In the genomic region with DNA sequence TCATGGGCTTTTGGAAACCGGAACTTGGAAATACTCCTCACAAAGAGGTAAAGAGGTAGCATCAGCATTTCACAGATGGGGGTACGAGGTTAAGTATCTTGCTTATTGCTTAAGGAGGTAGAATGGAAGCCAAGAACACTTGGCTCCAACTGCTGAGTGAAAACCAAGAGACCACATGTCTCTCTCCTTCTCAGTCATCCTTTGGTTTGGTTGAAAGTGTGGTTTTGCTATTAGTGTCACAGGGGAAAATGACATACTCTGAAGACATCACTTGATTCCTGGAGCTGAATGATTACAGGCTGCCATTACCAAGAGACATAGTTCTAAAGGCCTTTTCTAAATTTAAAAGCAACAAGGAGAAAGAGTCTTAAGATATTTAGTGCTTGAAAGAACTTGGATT, we compare ENCODE assay signal across 12 cellular contexts. TPM values are rescaled to one million over a fixed set of nuclear protein-coding genes. Genes with fewer than 3 reads are reported as not detected.
DNase-seq lines count a peak whose midpoint lies in the region; ATAC-seq and TF ChIP-seq lines count a peak whose summit lies in the region.
"Had no signal": no experiment of that assay in that cellular context is flagged by ENCODE, and none has a peak within 500 bp of the region (broad histone marks: within the 10 kb centered on the region; RNA-seq: fewer than 3 reads in every experiment).

No MANE protein-coding gene starts in this region.

- H3K9me3 ChIP-seq in smooth muscle cell (replicated peaks; ENCODE audit: low read depth) = no peaks in the 10 kb centered on the region
- H3K9me3 ChIP-seq: A549 had no signal

- H3K4me1 Mint-ChIP-seq in activated CD4-positive, alpha-beta T cell treated with anti-CD3 and anti-CD28 coated beads, Interleukin-2, amount 10 ng/mL, durations not matched to agents 24 days and 14 days = peaks cover 10% of the 10 kb centered on the region
- H3K4me1 Mint-ChIP-seq in activated T-cell treated with anti-CD3 and anti-CD28 coated beads, Interleukin-2, amount 50 U/mL, for 72 hours (ENCODE audit: low read depth) = peaks cover 26% of the 10 kb centered on the region
- H3K4me1 Mint-ChIP-seq: activated naive CD4-positive, alpha-beta T cell treated with anti-CD3 and anti-CD28 coated beads, Interleukin-2, amount 50 U/mL, for 24 hours had no signal

- intact Hi-C loops in activated CD4-positive, alpha-beta T cell treated with anti-CD3 and anti-CD28 coated beads, Interleukin-2, amount 10 ng/mL, durations not matched to agents 24 days and 14 days (cut with micrococcal nuclease) = loop anchor here (5.0 kb wide), 1 partner anchor 402 kb away; no protein-coding TSS in a partner anchor

- H3K27me3 ChIP-seq in smooth muscle cell (ENCODE audit: low read depth) = no peaks in the 10 kb centered on the region

- H3K9me3 Mint-ChIP-seq in activated CD4-positive, alpha-beta T cell treated with anti-CD3 and anti-CD28 coated beads, Interleukin-2, amount 10 ng/mL, durations not matched to agents 24 days and 14 days = peaks cover 4% of the 10 kb centered on the region
- no peaks in the 10 kb centered on the region for H3K9me3 Mint-ChIP-seq in activated T-cell treated with anti-CD3 and anti-CD28 coated beads, Interleukin-2, amount 50 U/mL, for 72 hours
- H3K9me3 Mint-ChIP-seq: activated naive CD4-positive, alpha-beta T cell treated with anti-CD3 and anti-CD28 coated beads, Interleukin-2, amount 50 U/mL, for 24 hours had no signal

- peak overlapping the region; percentile 22 for H3K27ac ChIP-seq in smooth muscle cell (ENCODE audit: low read depth)
- H3K27ac ChIP-seq: A549, HL-60 had no signal

- no peak overlapping the region for H3K4me3 ChIP-seq in smooth muscle cell
- H3K4me3 ChIP-seq: A549 had no signal

- H3K4me1 ChIP-seq in smooth muscle cell (ENCODE audit: low read depth) = peaks cover 6% of the 10 kb centered on the region

- H3F3A ChIP-seq in smooth muscle cell (ENCODE audit: low read depth) = peaks cover 4% of the 10 kb centered on the region

- H3K4me3 Mint-ChIP-seq in activated CD4-positive, alpha-beta T cell treated with anti-CD3 and anti-CD28 coated beads, Interleukin-2, amount 10 ng/mL, durations not matched to agents 24 days and 14 days = no peak overlapping the region
- H3K4me3 Mint-ChIP-seq in activated T-cell treated with anti-CD3 and anti-CD28 coated beads, Interleukin-2, amount 50 U/mL, for 72 hours = peak overlapping the region; percentile 11 to 14
- H3K4me3 Mint-ChIP-seq: activated naive CD4-positive, alpha-beta T cell treated with anti-CD3 and anti-CD28 coated beads, Interleukin-2, amount 50 U/mL, for 24 hours had no signal

- H3K36me3 Mint-ChIP-seq in activated CD4-positive, alpha-beta T cell treated with anti-CD3 and anti-CD28 coated beads, Interleukin-2, amount 10 ng/mL, durations not matched to agents 24 days and 14 days (ENCODE audit: low read depth) = no peaks in the 10 kb centered on the region
- no peaks in the 10 kb centered on the region for H3K36me3 Mint-ChIP-seq in activated T-cell treated with anti-CD3 and anti-CD28 coated beads, Interleukin-2, amount 50 U/mL, for 72 hours (ENCODE audit: insufficient read depth in 2 of 2)
- H3K36me3 Mint-ChIP-seq: activated naive CD4-positive, alpha-beta T cell treated with anti-CD3 and anti-CD28 coated beads, Interleukin-2, amount 50 U/mL, for 24 hours had no signal

- no peak overlapping the region for H3K4me2 ChIP-seq in smooth muscle cell
- H3K4me2 ChIP-seq: A549 had no signal

- WGBS in smooth muscle cell (ENCODE audit: low lambda C conversion rate) = 98% methylated on average over 2 of the region's 2 CpGs

- H3K36me3 ChIP-seq in smooth muscle cell (ENCODE audit: low read depth) = peaks cover 5% of the 10 kb centered on the region

- no peak overlapping the region for H3K27ac Mint-ChIP-seq in activated CD4-positive, alpha-beta T cell treated with anti-CD3 and anti-CD28 coated beads, Interleukin-2, amount 10 ng/mL, durations not matched to agents 24 days and 14 days
- no peak overlapping the region for H3K27ac Mint-ChIP-seq in activated T-cell treated with anti-CD3 and anti-CD28 coated beads, Interleukin-2, amount 50 U/mL, for 72 hours
- H3K27ac Mint-ChIP-seq: activated naive CD4-positive, alpha-beta T cell treated with anti-CD3 and anti-CD28 coated beads, Interleukin-2, amount 50 U/mL, for 24 hours had no signal

- TF ChIP-seq CTCF in smooth muscle cell (IDR thresholded peaks at IDR 0.05; ENCODE audit: borderline replicate concordance, insufficient read depth, poor library complexity, severe bottlenecking) = no peak

- peaks cover 53% of the 10 kb centered on the region for H3K27me3 Mint-ChIP-seq in activated CD4-positive, alpha-beta T cell treated with anti-CD3 and anti-CD28 coated beads, Interleukin-2, amount 10 ng/mL, durations not matched to agents 24 days and 14 days
- peaks cover 67% of the 10 kb centered on the region for H3K27me3 Mint-ChIP-seq in activated T-cell treated with anti-CD3 and anti-CD28 coated beads, Interleukin-2, amount 50 U/mL, for 72 hours (ENCODE audit: low read depth)

- peaks cover 89% of the 10 kb centered on the region for H4K20me1 ChIP-seq in smooth muscle cell (ENCODE audit: low read depth)

- no peak overlapping the region for H3K9ac ChIP-seq in smooth muscle cell (ENCODE audit: low read depth)

- H2AFZ ChIP-seq in smooth muscle cell (ENCODE audit: low read depth) = no peak overlapping the region

- H3K79me2 ChIP-seq in smooth muscle cell (ENCODE audit: low read depth) = peaks cover 81% of the 10 kb centered on the region

- peak; percentile 64 for DNase-seq in activated CD4-positive, alpha-beta T cell treated with anti-CD3 and anti-CD28 coated beads, Interleukin-2, amount 10 ng/mL, durations not matched to agents 24 days and 14 days
- DNase-seq in activated CD4-positive, alpha-beta T cell treated with anti-CD3 and anti-CD28 coated beads, Interleukin-2, amount 50 U/mL, for 1 hour = no peak
- DNase-seq in activated T-cell treated with anti-CD3 and anti-CD28 coated beads, Interleukin-2, amount 50 U/mL, for 72 hours = peak; percentile 41 to 63
- DNase-seq in smooth muscle cell (lab: John Stamatoyannopoulos, UW; ENCODE audit: unreplicated experiment) = no peak
- no peak for DNase-seq in NCI-H2029 (lab: John Stamatoyannopoulos, UW)
- DNase-seq in H4 (ENCODE audit: low spot score) = no peak
- no peak for DNase-seq in putamen (ENCODE audit: low spot score)
- DNase-seq: NCI-H2081 treated with DMSO at 0.1 percent for 48 hours had no signal

- peak; percentile 99 for ATAC-seq in HG02610 (IDR thresholded peaks at IDR 0.05; ENCODE audit: unreplicated experiment)
- ATAC-seq in activated T-cell treated with anti-CD3 and anti-CD28 coated beads, Interleukin-2, amount 50 U/mL, for 72 hours (replicated peaks in 1 of 2) = peak; percentile 98 to 99

RNA-seq across cellular contexts. Expression of a gene that starts 41.5 kb away (rescaled TPM):
- 0.09 TPM in 1 of 2 replicates, not detected in the other for total RNA-seq in activated CD4-positive, alpha-beta T cell treated with anti-CD3 and anti-CD28 coated beads, Interleukin-2, amount 10 ng/mL, durations not matched to agents 24 days and 14 days
- not detected for total RNA-seq in activated T-cell treated with anti-CD3 and anti-CD28 coated beads, Interleukin-2, amount 50 U/mL, for 72 hours
- 292 and 302 TPM in 2 replicates for total RNA-seq in smooth muscle cell
- 230 and 309 TPM in 2 replicates for polyA plus RNA-seq in smooth muscle cell
- total RNA-seq in H4 (2014; rRNA removed; shearing (Covaris generic)) = 27.4 and 34.5 TPM in 2 replicates

Comparison
In these comparisons a context has a peak if more than half of its experiments do, and no peak if none do; other contexts are left out.
1. DNase-seq: peak in activated CD4-positive, alpha-beta T cell treated with anti-CD3 and anti-CD28 coated beads, Interleukin-2, amount 10 ng/mL, durations not matched to agents 24 days and 14 days (single experiment) and activated T-cell treated with anti-CD3 and anti-CD28 coated beads, Interleukin-2, amount 50 U/mL, for 72 hours (2 of 2); none in activated CD4-positive, alpha-beta T cell treated with anti-CD3 and anti-CD28 coated beads, Interleukin-2, amount 50 U/mL, for 1 hour (single experiment), smooth muscle cell (single experiment), NCI-H2029 (single experiment), H4 (single experiment) and putamen (single experiment).
2. RNA of a gene that starts 41.5 kb away (total RNA-seq): 292 to 302 TPM in smooth muscle cell and 27.4 to 34.5 TPM in H4; 0.09 TPM in activated CD4-positive, alpha-beta T cell treated with anti-CD3 and anti-CD28 coated beads, Interleukin-2, amount 10 ng/mL, durations not matched to agents 24 days and 14 days and not detected in activated T-cell treated with anti-CD3 and anti-CD28 coated beads, Interleukin-2, amount 50 U/mL, for 72 hours; every median in the first group is over 10 times any median in the second.